ENCODE assay signal across 8 cellular contexts in genomic region chr6:36755435-36756348, GRCh38. TPM values are rescaled to one million over a fixed set of nuclear protein-coding genes. Genes with fewer than 3 reads are reported as not detected.
A peak's percentile ranks its signal among the peaks of the same experiment; 100 is the strongest.
DNase-seq lines count a peak whose midpoint lies in the region; ATAC-seq and TF ChIP-seq lines count a peak whose summit lies in the region.

No MANE protein-coding gene starts in this region.

- no peaks in the 10 kb centered on the region for H3K9me3 ChIP-seq in effector memory CD4-positive, alpha-beta T cell (ENCODE audit: control insufficient read depth, low read length)

- DNase-seq in GM13976 (ENCODE audit: low spot score) = peak; percentile 73
- peak; percentile 87 for DNase-seq in activated CD4-positive, alpha-beta T cell treated with anti-CD3 and anti-CD28 coated beads for 36 hours
- DNase-seq in effector memory CD4-positive, alpha-beta T cell = peak; percentile 80 to 82 (median 81)
- DNase-seq in stimulated activated CD8-positive, alpha-beta memory T cell treated with anti-CD3 and anti-CD28 coated beads, Interleukin-15, amount 100 ng/mL, for 4 hours (ENCODE audit: low read depth in 2 of 2) = peak; percentile 41 to 61
- no peak for DNase-seq in nucleus accumbens (lab: John Stamatoyannopoulos, UW)
- DNase-seq in mesothelial cell of epicardium (ENCODE audit: low spot score in 2 of 2, unreplicated experiment in 2 of 2) = no peak
- no peak for DNase-seq in retina

- in situ Hi-C loops in GM13976 (cut with MboI; ENCODE audit: low sequenced_read_pairs, unreplicated experiment) = loop anchor here (10.0 to 25.0 kb wide), 2 partner anchors 141 to 457 kb away; no protein-coding TSS in a partner anchor

- H3K4me3 Mint-ChIP-seq in activated CD4-positive, alpha-beta T cell treated with anti-CD3 and anti-CD28 coated beads for 36 hours = peak overlapping the region; percentile 32
- H3K4me3 Mint-ChIP-seq in mesothelial cell of epicardium = no peak overlapping the region

- POLR2A ChIA-PET in activated CD4-positive, alpha-beta T cell treated with anti-CD3 and anti-CD28 coated beads for 36 hours (lab: Charles Lee) = interaction anchor here (0.6 to 0.9 kb wide), 5 partner anchors 38 to 147 kb away, joined by 3 to 7 read pairs (median 3); partner anchors contain the start of gene CDKN1A

- H3K4me1 ChIP-seq in effector memory CD4-positive, alpha-beta T cell (ENCODE audit: control insufficient read depth, insufficient read depth, low read length, poor library complexity, severe bottlenecking) = peaks cover 65% of the 10 kb centered on the region

- H3K36me3 Mint-ChIP-seq in activated CD4-positive, alpha-beta T cell treated with anti-CD3 and anti-CD28 coated beads for 36 hours (ENCODE audit: low read depth) = no peaks in the 10 kb centered on the region
- no peaks in the 10 kb centered on the region for H3K36me3 Mint-ChIP-seq in mesothelial cell of epicardium

- TF ChIP-seq CTCF in GM13976 (IDR thresholded peaks at IDR 0.05; ENCODE audit: borderline replicate concordance, control extremely low read depth, extremely low read depth, insufficient read depth, missing control alignments) (no peak), mesothelial cell of epicardium (IDR thresholded peaks at IDR 0.05; ENCODE audit: unreplicated experiment) (no peak)

- peak; percentile 45 for ATAC-seq in HG03460 (IDR thresholded peaks at IDR 0.05; ENCODE audit: unreplicated experiment)
- ATAC-seq in activated CD4-positive, alpha-beta T cell treated with anti-CD3 and anti-CD28 coated beads for 36 hours = peak; percentile 89

- H3K36me3 ChIP-seq in effector memory CD4-positive, alpha-beta T cell (ENCODE audit: control insufficient read depth, insufficient read depth, low read length) = no peaks in the 10 kb centered on the region

- peak overlapping the region; percentile 86 for H3K27ac Mint-ChIP-seq in activated CD4-positive, alpha-beta T cell treated with anti-CD3 and anti-CD28 coated beads for 36 hours
- H3K27ac Mint-ChIP-seq in mesothelial cell of epicardium = no peak overlapping the region

- H3K27ac ChIP-seq in effector memory CD4-positive, alpha-beta T cell (ENCODE audit: insufficient read depth, low read length, poor library complexity, severe bottlenecking) = peak overlapping the region; percentile 88

- intact Hi-C loops in activated CD4-positive, alpha-beta T cell treated with anti-CD3 and anti-CD28 coated beads for 36 hours (cut with DNase I, micrococcal nuclease) = loop anchor here (1.0 to 5.0 kb wide), 11 partner anchors 20 to 333 kb away; partner anchors contain the start of genes KCTD20 (in 1 of the 2) and PXT1 (in 1 of the 2)

- peaks cover 69% of the 10 kb centered on the region for H3K4me1 Mint-ChIP-seq in activated CD4-positive, alpha-beta T cell treated with anti-CD3 and anti-CD28 coated beads for 36 hours
- peaks cover 13% of the 10 kb centered on the region for H3K4me1 Mint-ChIP-seq in mesothelial cell of epicardium

- peak overlapping the region; percentile 3 for H3K4me3 ChIP-seq in effector memory CD4-positive, alpha-beta T cell (ENCODE audit: insufficient read depth, low read depth, low read length, poor library complexity, severe bottlenecking)

- CTCF ChIA-PET in activated CD4-positive, alpha-beta T cell treated with anti-CD3 and anti-CD28 coated beads for 36 hours (lab: Charles Lee) = interaction anchor here (0.5 to 3.2 kb wide), 16 partner anchors 10 to 337 kb away, joined by 3 to 18 read pairs (median 3); partner anchors contain the start of gene CDKN1A

- H3K9me3 Mint-ChIP-seq in activated CD4-positive, alpha-beta T cell treated with anti-CD3 and anti-CD28 coated beads for 36 hours (ENCODE audit: low read depth) = no peaks in the 10 kb centered on the region
- no peaks in the 10 kb centered on the region for H3K9me3 Mint-ChIP-seq in mesothelial cell of epicardium

- H3K27me3 ChIP-seq in effector memory CD4-positive, alpha-beta T cell (replicated peaks; ENCODE audit: control insufficient read depth, insufficient read depth, low read length, poor library complexity, severe bottlenecking) = no peaks in the 10 kb centered on the region

- H3K27me3 Mint-ChIP-seq in activated CD4-positive, alpha-beta T cell treated with anti-CD3 and anti-CD28 coated beads for 36 hours = peaks cover 3% of the 10 kb centered on the region
- peaks cover 5% of the 10 kb centered on the region for H3K27me3 Mint-ChIP-seq in mesothelial cell of epicardium (ENCODE audit: low read depth)

RNA-seq across cellular contexts. Expression of gene RAB44, which starts 58.1 kb away (rescaled TPM):
- under 1 TPM in 1 of 2 experiments, not detected in 1; 0.05 TPM for total RNA-seq in activated CD4-positive, alpha-beta T cell treated with anti-CD3 and anti-CD28 coated beads for 36 hours
- 0.07 to 0.16 TPM in 2 of 3 replicates, not detected in the other for total RNA-seq in mesothelial cell of epicardium

Comparison
In these comparisons a context has a peak if more than half of its experiments do, and no peak if none do; other contexts are left out.
1. DNase-seq: peak in GM13976 (single experiment), activated CD4-positive, alpha-beta T cell treated with anti-CD3 and anti-CD28 coated beads for 36 hours (single experiment), effector memory CD4-positive, alpha-beta T cell (3 of 3) and stimulated activated CD8-positive, alpha-beta memory T cell treated with anti-CD3 and anti-CD28 coated beads, Interleukin-15, amount 100 ng/mL, for 4 hours (2 of 2); none in nucleus accumbens (0 of 56), mesothelial cell of epicardium (0 of 2) and retina (single experiment).